2 cellular contexts compared by ENCODE assay signal in the genomic region with DNA sequence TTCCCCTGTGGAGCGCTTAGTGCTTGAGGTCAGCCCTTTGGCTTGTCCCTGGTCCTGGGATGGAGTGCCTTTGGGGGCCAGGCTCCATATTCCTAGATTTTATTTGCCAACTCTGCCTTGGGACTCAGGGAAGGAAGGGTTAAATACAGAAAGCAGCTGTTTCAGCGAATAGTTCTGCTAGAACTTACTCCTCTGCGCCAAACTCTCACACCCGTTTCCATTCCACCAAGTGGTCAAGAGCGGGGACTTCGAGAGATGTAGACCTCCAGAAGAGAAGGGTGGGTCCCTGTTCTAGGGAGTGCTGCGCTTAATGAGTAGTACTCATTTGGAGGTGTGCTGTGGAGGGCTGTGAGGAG.
TF ChIP-seq lines count a peak whose summit lies in the region.

No MANE protein-coding gene starts in this region.

TF ChIP-seq in HCT116, 20 proteins besides CTCF, POLR2A, EP300 and RAD21:
- TF ChIP-seq ELF1 (IDR thresholded peaks at IDR 0.05; ENCODE audit: borderline replicate concordance, low read depth), result no peak
- TF ChIP-seq CBX3 (IDR thresholded peaks at IDR 0.05; ENCODE audit: low read depth), result no peak

TF ChIP-seq in SK-N-SH, 30 proteins besides CTCF, POLR2A, EP300 and RAD21:
- TF ChIP-seq, protein P1, sequence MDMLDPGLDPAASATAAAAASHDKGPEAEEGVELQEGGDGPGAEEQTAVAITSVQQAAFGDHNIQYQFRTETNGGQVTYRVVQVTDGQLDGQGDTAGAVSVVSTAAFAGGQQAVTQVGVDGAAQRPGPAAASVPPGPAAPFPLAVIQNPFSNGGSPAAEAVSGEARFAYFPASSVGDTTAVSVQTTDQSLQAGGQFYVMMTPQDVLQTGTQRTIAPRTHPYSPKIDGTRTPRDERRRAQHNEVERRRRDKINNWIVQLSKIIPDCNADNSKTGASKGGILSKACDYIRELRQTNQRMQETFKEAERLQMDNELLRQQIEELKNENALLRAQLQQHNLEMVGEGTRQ (IDR thresholded peaks at IDR 0.05; ENCODE audit: borderline replicate concordance, low read depth, low read length), result no peak
- TF ChIP-seq GABPA (IDR thresholded peaks at IDR 0.05; ENCODE audit: low read depth), result no peak
- no peak for TF ChIP-seq JUND (IDR thresholded peaks at IDR 0.05)
- TF ChIP-seq, protein P2, sequence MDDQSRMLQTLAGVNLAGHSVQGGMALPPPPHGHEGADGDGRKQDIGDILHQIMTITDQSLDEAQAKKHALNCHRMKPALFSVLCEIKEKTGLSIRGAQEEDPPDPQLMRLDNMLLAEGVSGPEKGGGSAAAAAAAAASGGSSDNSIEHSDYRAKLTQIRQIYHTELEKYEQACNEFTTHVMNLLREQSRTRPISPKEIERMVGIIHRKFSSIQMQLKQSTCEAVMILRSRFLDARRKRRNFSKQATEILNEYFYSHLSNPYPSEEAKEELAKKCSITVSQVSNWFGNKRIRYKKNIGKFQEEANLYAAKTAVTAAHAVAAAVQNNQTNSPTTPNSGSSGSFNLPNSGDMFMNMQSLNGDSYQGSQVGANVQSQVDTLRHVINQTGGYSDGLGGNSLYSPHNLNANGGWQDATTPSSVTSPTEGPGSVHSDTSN (IDR thresholded peaks at IDR 0.05), result no peak
- TF ChIP-seq FOXM1 (IDR thresholded peaks at IDR 0.05; ENCODE audit: low read depth), result no peak
- no peak for TF ChIP-seq ELF1 (IDR thresholded peaks at IDR 0.05)
- no peak for TF ChIP-seq MXI1 (IDR thresholded peaks at IDR 0.05; ENCODE audit: low read depth, low read length)
- no peak for TF ChIP-seq FOSL2 (IDR thresholded peaks at IDR 0.05; ENCODE audit: borderline replicate concordance, low read depth)
- TF ChIP-seq, protein P3, sequence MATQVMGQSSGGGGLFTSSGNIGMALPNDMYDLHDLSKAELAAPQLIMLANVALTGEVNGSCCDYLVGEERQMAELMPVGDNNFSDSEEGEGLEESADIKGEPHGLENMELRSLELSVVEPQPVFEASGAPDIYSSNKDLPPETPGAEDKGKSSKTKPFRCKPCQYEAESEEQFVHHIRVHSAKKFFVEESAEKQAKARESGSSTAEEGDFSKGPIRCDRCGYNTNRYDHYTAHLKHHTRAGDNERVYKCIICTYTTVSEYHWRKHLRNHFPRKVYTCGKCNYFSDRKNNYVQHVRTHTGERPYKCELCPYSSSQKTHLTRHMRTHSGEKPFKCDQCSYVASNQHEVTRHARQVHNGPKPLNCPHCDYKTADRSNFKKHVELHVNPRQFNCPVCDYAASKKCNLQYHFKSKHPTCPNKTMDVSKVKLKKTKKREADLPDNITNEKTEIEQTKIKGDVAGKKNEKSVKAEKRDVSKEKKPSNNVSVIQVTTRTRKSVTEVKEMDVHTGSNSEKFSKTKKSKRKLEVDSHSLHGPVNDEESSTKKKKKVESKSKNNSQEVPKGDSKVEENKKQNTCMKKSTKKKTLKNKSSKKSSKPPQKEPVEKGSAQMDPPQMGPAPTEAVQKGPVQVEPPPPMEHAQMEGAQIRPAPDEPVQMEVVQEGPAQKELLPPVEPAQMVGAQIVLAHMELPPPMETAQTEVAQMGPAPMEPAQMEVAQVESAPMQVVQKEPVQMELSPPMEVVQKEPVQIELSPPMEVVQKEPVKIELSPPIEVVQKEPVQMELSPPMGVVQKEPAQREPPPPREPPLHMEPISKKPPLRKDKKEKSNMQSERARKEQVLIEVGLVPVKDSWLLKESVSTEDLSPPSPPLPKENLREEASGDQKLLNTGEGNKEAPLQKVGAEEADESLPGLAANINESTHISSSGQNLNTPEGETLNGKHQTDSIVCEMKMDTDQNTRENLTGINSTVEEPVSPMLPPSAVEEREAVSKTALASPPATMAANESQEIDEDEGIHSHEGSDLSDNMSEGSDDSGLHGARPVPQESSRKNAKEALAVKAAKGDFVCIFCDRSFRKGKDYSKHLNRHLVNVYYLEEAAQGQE (IDR thresholded peaks at IDR 0.05; ENCODE audit: low read depth, low read length), result no peak
- no peak for TF ChIP-seq NFIC (IDR thresholded peaks at IDR 0.05; ENCODE audit: borderline replicate concordance)
- TF ChIP-seq EZH2phosphoT487 (IDR thresholded peaks at IDR 0.05; ENCODE audit: borderline replicate concordance, low read depth), result no peak
- TF ChIP-seq, protein P4, sequence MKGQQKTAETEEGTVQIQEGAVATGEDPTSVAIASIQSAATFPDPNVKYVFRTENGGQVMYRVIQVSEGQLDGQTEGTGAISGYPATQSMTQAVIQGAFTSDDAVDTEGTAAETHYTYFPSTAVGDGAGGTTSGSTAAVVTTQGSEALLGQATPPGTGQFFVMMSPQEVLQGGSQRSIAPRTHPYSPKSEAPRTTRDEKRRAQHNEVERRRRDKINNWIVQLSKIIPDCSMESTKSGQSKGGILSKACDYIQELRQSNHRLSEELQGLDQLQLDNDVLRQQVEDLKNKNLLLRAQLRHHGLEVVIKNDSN (IDR thresholded peaks at IDR 0.05; ENCODE audit: borderline replicate concordance, low read depth), result no peak
- no peak for TF ChIP-seq CHD2 (IDR thresholded peaks at IDR 0.05; ENCODE audit: low read length, partially characterized antibody)
- TF ChIP-seq MEF2A (IDR thresholded peaks at IDR 0.05; ENCODE audit: borderline replicate concordance, low read depth), result no peak
- TF ChIP-seq RXRA (IDR thresholded peaks at IDR 0.05; ENCODE audit: borderline replicate concordance, low read depth), result no peak
- no peak for TF ChIP-seq GATA2 (CRISPR knock-in tag; IDR thresholded peaks at IDR 0.05)
- TF ChIP-seq YY1 (IDR thresholded peaks at IDR 0.05; ENCODE audit: low read depth), result no peak
- TF ChIP-seq FOXJ3 (CRISPR knock-in tag; IDR thresholded peaks at IDR 0.05), result no peak
- TF ChIP-seq, protein P5, sequence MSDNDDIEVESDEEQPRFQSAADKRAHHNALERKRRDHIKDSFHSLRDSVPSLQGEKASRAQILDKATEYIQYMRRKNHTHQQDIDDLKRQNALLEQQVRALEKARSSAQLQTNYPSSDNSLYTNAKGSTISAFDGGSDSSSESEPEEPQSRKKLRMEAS (IDR thresholded peaks at IDR 0.05; ENCODE audit: low read depth), result no peak
